In the genomic region with DNA sequence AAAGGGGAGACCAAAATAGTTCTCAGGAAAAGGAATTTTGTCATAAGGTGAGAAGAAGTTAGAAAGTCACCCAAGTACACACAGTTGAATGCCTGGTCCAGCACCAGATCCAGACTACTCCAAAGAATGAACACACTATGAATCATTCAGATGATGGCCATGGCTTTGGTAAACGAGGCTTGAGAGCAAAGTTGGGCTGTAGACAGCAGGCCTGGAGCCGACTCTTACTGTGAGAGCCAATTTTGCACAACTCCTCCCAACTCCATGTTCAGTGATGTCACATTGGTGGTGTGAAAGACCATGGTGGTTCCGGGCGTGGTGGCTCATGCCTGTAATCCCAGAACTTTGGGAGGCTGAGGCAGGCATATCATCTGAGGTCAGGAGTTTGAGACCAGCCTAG, we compare ENCODE assay signal across 1 cellular context.
TF ChIP-seq lines count a peak whose summit lies in the region.

No MANE protein-coding gene starts in this region.

TF ChIP-seq in IMR-90, 13 proteins besides CTCF, POLR2A, EP300 and RAD21 (continued from another document):
- TF ChIP-seq CEBPB (IDR thresholded peaks at IDR 0.05; ENCODE audit: low read depth, low read length) (0 out of 2 replicates have a peak, but pooled peaks have one; percentile 36), MXI1 (IDR thresholded peaks at IDR 0.05; ENCODE audit: borderline replicate concordance, low read depth, low read length) (no peak)
- TF ChIP-seq, protein P1, sequence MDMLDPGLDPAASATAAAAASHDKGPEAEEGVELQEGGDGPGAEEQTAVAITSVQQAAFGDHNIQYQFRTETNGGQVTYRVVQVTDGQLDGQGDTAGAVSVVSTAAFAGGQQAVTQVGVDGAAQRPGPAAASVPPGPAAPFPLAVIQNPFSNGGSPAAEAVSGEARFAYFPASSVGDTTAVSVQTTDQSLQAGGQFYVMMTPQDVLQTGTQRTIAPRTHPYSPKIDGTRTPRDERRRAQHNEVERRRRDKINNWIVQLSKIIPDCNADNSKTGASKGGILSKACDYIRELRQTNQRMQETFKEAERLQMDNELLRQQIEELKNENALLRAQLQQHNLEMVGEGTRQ (IDR thresholded peaks at IDR 0.05; ENCODE audit: low read depth, low read length), result no peak
